In genomic region chr6:53359843-53360834, GRCh38 we compare ENCODE assay signal across 1 cellular context.
TF ChIP-seq lines count a peak whose summit lies in the region.

No MANE protein-coding gene starts in this region.

TF ChIP-seq in HepG2, 621 proteins besides CTCF, POLR2A, EP300 and RAD21 (continued from another document and continues in another):
- TF ChIP-seq ATF7 (IDR thresholded peaks at IDR 0.05) (no peak), ATF7 (CRISPR knock-in tag; IDR thresholded peaks at IDR 0.05) (0 out of 2 replicates have a peak, but pooled peaks have one; percentile 6), ZMYM3 (CRISPR knock-in tag; IDR thresholded peaks at IDR 0.05) (no peak), HDAC2 (CRISPR knock-in tag; IDR thresholded peaks at IDR 0.05) (peak; percentile 41; the same call in 1 of the 2 replicates), SOX6 (IDR thresholded peaks at IDR 0.05) (no peak), SOX6 (CRISPR knock-in tag; IDR thresholded peaks at IDR 0.05) (peak; percentile 92), SALL1 (CRISPR knock-in tag; IDR thresholded peaks at IDR 0.05) (peak; percentile 41; the same call in 1 of the 2 replicates), KIAA2018 (CRISPR knock-in tag; IDR thresholded peaks at IDR 0.05; ENCODE audit: borderline replicate concordance) (no peak), FOXA3 (CRISPR knock-in tag; IDR thresholded peaks at IDR 0.05) (peak; percentile 9; the same call in 1 of the 2 replicates), ZNF333 (CRISPR knock-in tag; IDR thresholded peaks at IDR 0.05; ENCODE audit: borderline replicate concordance) (0 out of 2 replicates have a peak, but pooled peaks have one; percentile 6), HDAC1 (CRISPR knock-in tag; IDR thresholded peaks at IDR 0.05) (no peak; the same call in 1 of the 2 replicates), KDM3A (CRISPR knock-in tag; IDR thresholded peaks at IDR 0.05; ENCODE audit: low read depth) (0 out of 2 replicates have a peak, but pooled peaks have one; percentile 1), FOXP4 (CRISPR knock-in tag; IDR thresholded peaks at IDR 0.05) (peak; percentile 18; the same call in 1 of the 2 replicates), SOX5 (CRISPR knock-in tag; IDR thresholded peaks at IDR 0.05; ENCODE audit: borderline replicate concordance) (peak; percentile 95), ZNF260 (CRISPR knock-in tag; IDR thresholded peaks at IDR 0.05; ENCODE audit: borderline replicate concordance, low read depth) (no peak), RNF219 (CRISPR knock-in tag; IDR thresholded peaks at IDR 0.05) (no peak), NR2F6 (IDR thresholded peaks at IDR 0.05) (0 out of 2 replicates have a peak, but pooled peaks have one; percentile 9), NR2F6 (CRISPR knock-in tag; IDR thresholded peaks at IDR 0.05) (peak; percentile 5; the same call in 1 of the 2 replicates), RFXANK (CRISPR knock-in tag; IDR thresholded peaks at IDR 0.05) (no peak), GABPA (IDR thresholded peaks at IDR 0.05; ENCODE audit: low read depth, low read length) (no peak), GABPA (CRISPR knock-in tag; IDR thresholded peaks at IDR 0.05; ENCODE audit: low read depth) (no peak), ZNF710 (CRISPR knock-in tag; IDR thresholded peaks at IDR 0.05; ENCODE audit: borderline replicate concordance) (peak; percentile 73), ZKSCAN8 (CRISPR knock-in tag; IDR thresholded peaks at IDR 0.05; ENCODE audit: borderline replicate concordance) (0 out of 2 replicates have a peak, but pooled peaks have one; percentile 31), ZNF747 (CRISPR knock-in tag; IDR thresholded peaks at IDR 0.05; ENCODE audit: borderline replicate concordance) (no peak), RFX3 (CRISPR knock-in tag; IDR thresholded peaks at IDR 0.05) (0 out of 2 replicates have a peak, but pooled peaks have one; percentile 24), FOXA1 (IDR thresholded peaks at IDR 0.05) (no peak), FOXA1 (CRISPR knock-in tag; IDR thresholded peaks at IDR 0.05) (0 out of 2 replicates have a peak, but pooled peaks have one; percentile 49), ZNF615 (CRISPR knock-in tag; IDR thresholded peaks at IDR 0.05; ENCODE audit: borderline replicate concordance) (no peak), ZNF44 (CRISPR knock-in tag; IDR thresholded peaks at IDR 0.05) (no peak), RARA (CRISPR knock-in tag; IDR thresholded peaks at IDR 0.05) (peak; percentile 81), HOMEZ (CRISPR knock-in tag; IDR thresholded peaks at IDR 0.05; ENCODE audit: low read depth) (no peak), KLF13 (CRISPR knock-in tag; IDR thresholded peaks at IDR 0.05) (no peak), IRX3 (CRISPR knock-in tag; IDR thresholded peaks at IDR 0.05; ENCODE audit: borderline replicate concordance, low read depth) (no peak), ZNF768 (CRISPR knock-in tag; IDR thresholded peaks at IDR 0.05) (no peak), CREB1 (IDR thresholded peaks at IDR 0.05) (no peak), CREB1 (CRISPR knock-in tag; IDR thresholded peaks at IDR 0.05) (peak; percentile 29), CBX2 (IDR thresholded peaks at IDR 0.05; ENCODE audit: low read depth, low read length) (peak; percentile 14; the same call in 1 of the 2 replicates), CBX2 (CRISPR knock-in tag; IDR thresholded peaks at IDR 0.05; ENCODE audit: low read depth) (no peak), ZNF362 (CRISPR knock-in tag; IDR thresholded peaks at IDR 0.05; ENCODE audit: borderline replicate concordance) (peak; percentile 17; the same call in 1 of the 2 replicates), NFYB (CRISPR knock-in tag; IDR thresholded peaks at IDR 0.05) (no peak), ZNF549 (CRISPR knock-in tag; IDR thresholded peaks at IDR 0.05) (no peak), TSC22D2 (CRISPR knock-in tag; IDR thresholded peaks at IDR 0.05; ENCODE audit: borderline replicate concordance) (0 out of 2 replicates have a peak, but pooled peaks have one; percentile 7), PRMT3 (CRISPR knock-in tag; IDR thresholded peaks at IDR 0.05; ENCODE audit: borderline replicate concordance, low read depth) (no peak), NR2F2 (IDR thresholded peaks at IDR 0.05; ENCODE audit: borderline replicate concordance, low read depth) (0 out of 2 replicates have a peak, but pooled peaks have one; percentile 4)
- TF ChIP-seq, protein P1, sequence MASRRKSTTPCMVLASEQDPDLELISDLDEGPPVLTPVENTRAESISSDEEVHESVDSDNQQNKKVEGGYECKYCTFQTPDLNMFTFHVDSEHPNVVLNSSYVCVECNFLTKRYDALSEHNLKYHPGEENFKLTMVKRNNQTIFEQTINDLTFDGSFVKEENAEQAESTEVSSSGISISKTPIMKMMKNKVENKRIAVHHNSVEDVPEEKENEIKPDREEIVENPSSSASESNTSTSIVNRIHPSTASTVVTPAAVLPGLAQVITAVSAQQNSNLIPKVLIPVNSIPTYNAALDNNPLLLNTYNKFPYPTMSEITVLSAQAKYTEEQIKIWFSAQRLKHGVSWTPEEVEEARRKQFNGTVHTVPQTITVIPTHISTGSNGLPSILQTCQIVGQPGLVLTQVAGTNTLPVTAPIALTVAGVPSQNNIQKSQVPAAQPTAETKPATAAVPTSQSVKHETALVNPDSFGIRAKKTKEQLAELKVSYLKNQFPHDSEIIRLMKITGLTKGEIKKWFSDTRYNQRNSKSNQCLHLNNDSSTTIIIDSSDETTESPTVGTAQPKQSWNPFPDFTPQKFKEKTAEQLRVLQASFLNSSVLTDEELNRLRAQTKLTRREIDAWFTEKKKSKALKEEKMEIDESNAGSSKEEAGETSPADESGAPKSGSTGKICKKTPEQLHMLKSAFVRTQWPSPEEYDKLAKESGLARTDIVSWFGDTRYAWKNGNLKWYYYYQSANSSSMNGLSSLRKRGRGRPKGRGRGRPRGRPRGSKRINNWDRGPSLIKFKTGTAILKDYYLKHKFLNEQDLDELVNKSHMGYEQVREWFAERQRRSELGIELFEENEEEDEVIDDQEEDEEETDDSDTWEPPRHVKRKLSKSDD (CRISPR knock-in tag; IDR thresholded peaks at IDR 0.05; ENCODE audit: low read depth): 0 out of 2 replicates have a peak, but pooled peaks have one; percentile 19
